Comparison of ENCODE assay signal across 1 cellular context in the genomic region with DNA sequence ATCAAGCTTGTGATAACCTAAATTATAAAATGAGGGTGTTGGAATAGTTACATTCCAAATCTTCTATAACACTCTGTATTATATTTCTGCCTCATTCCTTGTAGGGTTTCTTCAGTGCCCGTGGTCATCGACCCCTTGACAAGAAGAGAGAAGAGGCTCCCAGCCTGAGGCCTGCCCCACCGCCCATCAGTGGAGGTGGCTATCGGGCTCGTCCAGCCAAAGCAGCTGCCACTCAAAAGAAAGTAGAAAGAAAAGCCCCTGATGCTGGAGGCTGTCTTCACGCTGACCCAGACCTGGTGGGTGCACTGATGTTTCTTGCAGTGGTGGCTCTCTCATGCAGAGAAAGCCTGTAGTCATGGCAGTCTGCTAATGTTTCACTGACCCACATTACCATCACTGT.
A peak's percentile ranks its signal among the peaks of the same experiment; 100 is the strongest.
TF ChIP-seq lines count a peak whose summit lies in the region.

No MANE protein-coding gene starts in this region.

TF ChIP-seq in HepG2, 621 proteins besides CTCF, POLR2A, EP300 and RAD21:
- TF ChIP-seq RBFOX2 (IDR thresholded peaks at IDR 0.05; ENCODE audit: low read depth, low read length) = peak; percentile 58; the same call in 1 of the 2 replicates
- TF ChIP-seq, protein P1, sequence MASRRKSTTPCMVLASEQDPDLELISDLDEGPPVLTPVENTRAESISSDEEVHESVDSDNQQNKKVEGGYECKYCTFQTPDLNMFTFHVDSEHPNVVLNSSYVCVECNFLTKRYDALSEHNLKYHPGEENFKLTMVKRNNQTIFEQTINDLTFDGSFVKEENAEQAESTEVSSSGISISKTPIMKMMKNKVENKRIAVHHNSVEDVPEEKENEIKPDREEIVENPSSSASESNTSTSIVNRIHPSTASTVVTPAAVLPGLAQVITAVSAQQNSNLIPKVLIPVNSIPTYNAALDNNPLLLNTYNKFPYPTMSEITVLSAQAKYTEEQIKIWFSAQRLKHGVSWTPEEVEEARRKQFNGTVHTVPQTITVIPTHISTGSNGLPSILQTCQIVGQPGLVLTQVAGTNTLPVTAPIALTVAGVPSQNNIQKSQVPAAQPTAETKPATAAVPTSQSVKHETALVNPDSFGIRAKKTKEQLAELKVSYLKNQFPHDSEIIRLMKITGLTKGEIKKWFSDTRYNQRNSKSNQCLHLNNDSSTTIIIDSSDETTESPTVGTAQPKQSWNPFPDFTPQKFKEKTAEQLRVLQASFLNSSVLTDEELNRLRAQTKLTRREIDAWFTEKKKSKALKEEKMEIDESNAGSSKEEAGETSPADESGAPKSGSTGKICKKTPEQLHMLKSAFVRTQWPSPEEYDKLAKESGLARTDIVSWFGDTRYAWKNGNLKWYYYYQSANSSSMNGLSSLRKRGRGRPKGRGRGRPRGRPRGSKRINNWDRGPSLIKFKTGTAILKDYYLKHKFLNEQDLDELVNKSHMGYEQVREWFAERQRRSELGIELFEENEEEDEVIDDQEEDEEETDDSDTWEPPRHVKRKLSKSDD (CRISPR knock-in tag; IDR thresholded peaks at IDR 0.05; ENCODE audit: low read depth) = no peak
